ENCODE assay signal across 13 cellular contexts in the genomic region with DNA sequence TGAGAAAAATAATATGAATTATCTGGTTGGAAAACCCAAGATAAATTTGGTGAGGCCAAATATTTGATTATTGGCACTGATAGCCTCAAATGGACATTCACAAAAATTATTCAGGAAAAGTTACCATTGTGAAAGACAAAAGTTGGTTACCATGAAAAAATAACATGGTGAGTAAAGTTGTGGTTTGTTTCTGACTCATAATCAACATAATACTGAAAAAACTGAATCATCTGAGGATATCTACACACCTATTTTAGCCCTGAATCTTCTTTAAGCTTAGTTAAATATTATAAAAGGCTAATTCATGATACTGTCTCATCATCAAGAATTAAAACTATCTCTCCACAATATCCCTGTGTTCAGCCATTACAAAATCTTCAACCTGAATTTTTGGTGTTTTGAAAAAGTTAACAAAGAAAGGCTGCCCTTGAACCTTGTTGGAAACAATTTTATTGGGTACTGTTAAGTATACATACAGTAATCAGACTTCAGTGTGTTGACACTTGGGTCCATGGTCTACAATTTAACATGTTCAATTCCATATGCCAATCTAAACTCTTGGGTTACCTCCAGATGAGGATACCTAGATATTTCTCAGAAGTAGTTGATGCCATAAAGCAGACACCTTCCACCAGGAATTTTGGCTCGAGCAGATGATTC.
DNase-seq lines count a peak whose midpoint lies in the region; ATAC-seq and TF ChIP-seq lines count a peak whose summit lies in the region.
"Had no signal": no experiment of that assay in that cellular context is flagged by ENCODE, and none has a peak within 500 bp of the region (broad histone marks: within the 10 kb centered on the region; RNA-seq: fewer than 3 reads in every experiment).

No MANE protein-coding gene starts in this region.

- in situ Hi-C loops in HAP-1 (cut with MboI; ENCODE audit: low sequenced_read_pairs): no loop called here

- DNase-seq in kidney glomerular epithelial cell (lab: John Stamatoyannopoulos, UW) (peak; percentile 77), GM23338 (ENCODE audit: low spot score) (no peak), HAP-1 (ENCODE audit: low spot score in 2 of 2) (no peak)
- no peak for DNase-seq in effector CD8-positive, alpha-beta T cell (lab: John Stamatoyannopoulos, UW)
- DNase-seq: amniotic stem cell; H9; right lobe of liver; stimulated activated CD8-positive, alpha-beta memory T cell treated with anti-CD3 and anti-CD28 coated beads, Interleukin-4, amount 100 ng/mL, for 48 hours had no signal

- no peak overlapping the region for H2AFZ ChIP-seq in GM23338

- H3K4me1 Mint-ChIP-seq in GM23338: peaks cover 14% of the 10 kb centered on the region

- H3K27me3 Mint-ChIP-seq in GM23338 (ENCODE audit: insufficient read depth, low read depth, poor library complexity): no peaks in the 10 kb centered on the region

- H3K4me3 ChIP-seq in GM23338 (no peak overlapping the region), HAP-1 (no peak overlapping the region)
- H3K4me3 ChIP-seq: right lobe of liver had no signal

- H3K9me2 ChIP-seq in GM23338 (ENCODE audit: insufficient read depth): no peaks in the 10 kb centered on the region

- H3K36me3 ChIP-seq in GM23338 (ENCODE audit: insufficient read depth) (no peaks in the 10 kb centered on the region), HAP-1 (replicated peaks) (no peaks in the 10 kb centered on the region)
- H3K36me3 ChIP-seq: right lobe of liver had no signal

- ATAC-seq in GM19372 (IDR thresholded peaks at IDR 0.05; ENCODE audit: low read depth, unreplicated experiment): peak; percentile 82
- peak; percentile 90 for ATAC-seq in HG02588 (IDR thresholded peaks at IDR 0.05; ENCODE audit: unreplicated experiment)
- peak; percentile 81 for ATAC-seq in HG03457 (IDR thresholded peaks at IDR 0.05; ENCODE audit: unreplicated experiment)
- no peak for ATAC-seq in GM23338
- ATAC-seq: Panc1, right lobe of liver, WTC11 had no signal

- no peaks in the 10 kb centered on the region for H3K27me3 ChIP-seq in GM23338 (ENCODE audit: insufficient read depth)
- no peaks in the 10 kb centered on the region for H3K27me3 ChIP-seq in HAP-1 (ENCODE audit: low read depth)
- H3K27me3 ChIP-seq: right lobe of liver had no signal

- no peaks in the 10 kb centered on the region for H3K9me3 ChIP-seq in HAP-1
- H3K9me3 ChIP-seq: right lobe of liver had no signal

- H3K27ac ChIP-seq in GM23338 (ENCODE audit: low read depth): no peak overlapping the region
- H3K27ac ChIP-seq: right lobe of liver had no signal

- no peaks in the 10 kb centered on the region for H3K79me2 ChIP-seq in GM23338 (replicated peaks; ENCODE audit: insufficient read depth)

- no peak overlapping the region for H3K4me3 Mint-ChIP-seq in GM23338
- H3K4me3 Mint-ChIP-seq: H9, WTC11 had no signal

- no peaks in the 10 kb centered on the region for H3K36me3 Mint-ChIP-seq in GM23338 (ENCODE audit: low read depth)
- H3K36me3 Mint-ChIP-seq: WTC11 had no signal

- peaks cover 13% of the 10 kb centered on the region for H3K4me1 ChIP-seq in GM23338 (ENCODE audit: insufficient read depth)
- H3K4me1 ChIP-seq in HAP-1: no peaks in the 10 kb centered on the region
- H3K4me1 ChIP-seq: right lobe of liver had no signal

- no peaks in the 10 kb centered on the region for H3K9me3 Mint-ChIP-seq in GM23338
- H3K9me3 Mint-ChIP-seq: H9, WTC11 had no signal

- no peak for TF ChIP-seq CTCF in GM23338 (conservative IDR thresholded peaks at IDR 0.05; ENCODE audit: low read depth in 2 of 2)

- no peaks in the 10 kb centered on the region for H3F3A ChIP-seq in GM23338 (replicated peaks; ENCODE audit: low read depth)

- H3K27ac Mint-ChIP-seq in GM23338: no peak overlapping the region
- H3K27ac Mint-ChIP-seq: H9, WTC11 had no signal

- no peaks in the 10 kb centered on the region for H4K20me1 ChIP-seq in GM23338 (replicated peaks; ENCODE audit: insufficient read depth)

- no peak overlapping the region for H3K4me2 ChIP-seq in GM23338

TF ChIP-seq in GM23338, 12 proteins besides CTCF, POLR2A, EP300 and RAD21:
- TF ChIP-seq EZH2 (IDR thresholded peaks at IDR 0.05; ENCODE audit: low read depth, unreplicated experiment) (no peak), REST (IDR thresholded peaks at IDR 0.05; ENCODE audit: unreplicated experiment) (no peak), STAT1 (IDR thresholded peaks at IDR 0.05; ENCODE audit: unreplicated experiment) (no peak), EZH2phosphoT487 (IDR thresholded peaks at IDR 0.05; ENCODE audit: unreplicated experiment) (no peak), ETS1 (IDR thresholded peaks at IDR 0.05) (no peak), ZNF331 (CRISPR knock-in tag; IDR thresholded peaks at IDR 0.05; ENCODE audit: low read depth) (no peak), JUNB (IDR thresholded peaks at IDR 0.05; ENCODE audit: unreplicated experiment) (no peak), CREB1 (CRISPR knock-in tag; IDR thresholded peaks at IDR 0.05; ENCODE audit: low read depth) (no peak), NANOG (IDR thresholded peaks at IDR 0.05; ENCODE audit: borderline replicate concordance) (no peak), POLR2AphosphoS5 (IDR thresholded peaks at IDR 0.05; ENCODE audit: low read depth) (no peak)
TF ChIP-seq in GM23338: peak in this region for 0.
